1 cellular context compared by ENCODE assay signal in the genomic region with DNA sequence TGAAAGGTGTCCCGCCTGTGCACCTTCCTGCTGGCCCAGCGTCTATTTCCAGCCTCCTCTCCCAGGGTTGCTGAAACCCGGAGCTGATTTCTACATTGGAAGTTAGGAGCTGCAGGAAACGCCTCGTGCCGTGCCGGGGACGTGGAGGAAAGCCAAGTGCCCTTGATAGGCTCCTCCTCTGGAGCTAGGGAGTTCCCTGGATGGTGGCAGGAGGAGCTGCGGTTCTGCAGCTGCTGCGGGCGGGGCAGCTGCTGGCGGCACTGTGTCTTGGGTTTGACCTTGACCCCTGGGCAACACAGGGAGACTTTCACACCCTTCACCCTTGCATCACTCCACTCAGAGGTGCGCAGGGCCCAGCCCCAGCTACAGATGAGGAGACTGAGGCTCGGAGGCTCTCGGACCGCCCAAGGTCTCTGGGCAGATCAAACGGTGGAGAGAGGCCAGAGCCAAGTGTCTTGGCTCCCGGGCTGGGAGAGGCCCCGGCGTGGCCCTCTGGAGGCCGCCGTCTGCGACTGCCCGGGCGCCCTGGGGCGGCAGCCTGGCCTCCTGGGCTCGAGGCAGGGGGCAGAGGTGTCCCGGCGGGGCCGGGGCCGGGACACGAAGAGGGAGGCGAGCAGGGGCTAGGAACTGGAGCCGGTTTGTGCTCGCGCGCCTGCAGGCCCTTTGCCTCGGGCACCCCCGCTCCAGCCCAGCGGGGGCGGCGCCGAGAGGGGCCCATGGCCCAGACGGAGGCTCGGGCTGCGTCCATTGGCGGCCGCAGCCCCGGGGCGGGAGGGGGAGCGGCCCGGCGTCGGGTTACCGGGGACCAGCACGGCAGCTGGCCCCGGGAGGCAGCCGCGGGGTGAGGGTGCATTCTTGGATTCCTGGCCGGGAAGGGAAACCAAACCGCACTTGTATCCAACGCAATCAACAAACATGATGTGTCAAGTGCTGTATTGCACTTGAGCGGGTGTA.
A peak's percentile ranks its signal among the peaks of the same experiment; 100 is the strongest.
TF ChIP-seq lines count a peak whose summit lies in the region.

No MANE protein-coding gene starts in this region.

TF ChIP-seq in HepG2, 621 proteins besides CTCF, POLR2A, EP300 and RAD21 (continued from another document):
- TF ChIP-seq, protein P1, sequence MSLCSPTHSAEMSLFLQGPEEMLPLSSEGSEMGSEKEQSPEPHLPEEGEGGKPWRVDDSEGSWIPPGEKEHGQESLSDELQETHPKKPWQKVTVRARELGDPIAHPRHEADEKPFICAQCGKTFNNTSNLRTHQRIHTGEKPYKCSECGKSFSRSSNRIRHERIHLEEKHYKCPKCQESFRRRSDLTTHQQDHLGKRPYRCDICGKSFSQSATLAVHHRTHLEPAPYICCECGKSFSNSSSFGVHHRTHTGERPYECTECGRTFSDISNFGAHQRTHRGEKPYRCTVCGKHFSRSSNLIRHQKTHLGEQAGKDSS (CRISPR knock-in tag; IDR thresholded peaks at IDR 0.05; ENCODE audit: borderline replicate concordance, low read depth) = peak; percentile 33; the same call in 1 of the 2 replicates
- TF ChIP-seq ZNF75D (CRISPR knock-in tag; IDR thresholded peaks at IDR 0.05; ENCODE audit: borderline replicate concordance) = 0 out of 2 replicates have a peak, but pooled peaks have one; percentile 17
- no peak for TF ChIP-seq NFYC (CRISPR knock-in tag; IDR thresholded peaks at IDR 0.05)
- peak; percentile 75; the same call in 1 of the 2 replicates for TF ChIP-seq ESRRA (CRISPR knock-in tag; IDR thresholded peaks at IDR 0.05; ENCODE audit: low read depth)
- 0 out of 2 replicates have a peak, but pooled peaks have one; percentile 69 for TF ChIP-seq ZNF577 (CRISPR knock-in tag; IDR thresholded peaks at IDR 0.05; ENCODE audit: borderline replicate concordance, low read depth)
- no peak for TF ChIP-seq ZNF768 (CRISPR knock-in tag; IDR thresholded peaks at IDR 0.05)
- TF ChIP-seq, protein P2, sequence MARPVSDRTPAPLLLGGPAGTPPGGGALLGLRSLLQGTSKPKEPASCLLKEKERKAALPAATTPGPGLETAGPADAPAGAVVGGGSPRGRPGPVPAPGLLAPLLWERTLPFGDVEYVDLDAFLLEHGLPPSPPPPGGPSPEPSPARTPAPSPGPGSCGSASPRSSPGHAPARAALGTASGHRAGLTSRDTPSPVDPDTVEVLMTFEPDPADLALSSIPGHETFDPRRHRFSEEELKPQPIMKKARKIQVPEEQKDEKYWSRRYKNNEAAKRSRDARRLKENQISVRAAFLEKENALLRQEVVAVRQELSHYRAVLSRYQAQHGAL (CRISPR knock-in tag; IDR thresholded peaks at IDR 0.05; ENCODE audit: not compliant biosample characterization) = no peak
- TF ChIP-seq, protein P3, sequence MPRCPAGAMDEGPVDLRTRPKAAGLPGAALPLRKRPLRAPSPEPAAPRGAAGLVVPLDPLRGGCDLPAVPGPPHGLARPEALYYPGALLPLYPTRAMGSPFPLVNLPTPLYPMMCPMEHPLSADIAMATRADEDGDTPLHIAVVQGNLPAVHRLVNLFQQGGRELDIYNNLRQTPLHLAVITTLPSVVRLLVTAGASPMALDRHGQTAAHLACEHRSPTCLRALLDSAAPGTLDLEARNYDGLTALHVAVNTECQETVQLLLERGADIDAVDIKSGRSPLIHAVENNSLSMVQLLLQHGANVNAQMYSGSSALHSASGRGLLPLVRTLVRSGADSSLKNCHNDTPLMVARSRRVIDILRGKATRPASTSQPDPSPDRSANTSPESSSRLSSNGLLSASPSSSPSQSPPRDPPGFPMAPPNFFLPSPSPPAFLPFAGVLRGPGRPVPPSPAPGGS (CRISPR knock-in tag; IDR thresholded peaks at IDR 0.05) = peak; percentile 69; the same call in 1 of the 2 replicates
- TF ChIP-seq ZNF101 (CRISPR knock-in tag; IDR thresholded peaks at IDR 0.05; ENCODE audit: borderline replicate concordance, low read depth) = peak; percentile 33; the same call in 1 of the 2 replicates
- TF ChIP-seq, protein P4, sequence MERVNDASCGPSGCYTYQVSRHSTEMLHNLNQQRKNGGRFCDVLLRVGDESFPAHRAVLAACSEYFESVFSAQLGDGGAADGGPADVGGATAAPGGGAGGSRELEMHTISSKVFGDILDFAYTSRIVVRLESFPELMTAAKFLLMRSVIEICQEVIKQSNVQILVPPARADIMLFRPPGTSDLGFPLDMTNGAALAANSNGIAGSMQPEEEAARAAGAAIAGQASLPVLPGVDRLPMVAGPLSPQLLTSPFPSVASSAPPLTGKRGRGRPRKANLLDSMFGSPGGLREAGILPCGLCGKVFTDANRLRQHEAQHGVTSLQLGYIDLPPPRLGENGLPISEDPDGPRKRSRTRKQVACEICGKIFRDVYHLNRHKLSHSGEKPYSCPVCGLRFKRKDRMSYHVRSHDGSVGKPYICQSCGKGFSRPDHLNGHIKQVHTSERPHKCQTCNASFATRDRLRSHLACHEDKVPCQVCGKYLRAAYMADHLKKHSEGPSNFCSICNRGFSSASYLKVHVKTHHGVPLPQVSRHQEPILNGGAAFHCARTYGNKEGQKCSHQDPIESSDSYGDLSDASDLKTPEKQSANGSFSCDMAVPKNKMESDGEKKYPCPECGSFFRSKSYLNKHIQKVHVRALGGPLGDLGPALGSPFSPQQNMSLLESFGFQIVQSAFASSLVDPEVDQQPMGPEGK (CRISPR knock-in tag; IDR thresholded peaks at IDR 0.05) = peak; percentile 64
- TF ChIP-seq SALL2 (CRISPR knock-in tag; IDR thresholded peaks at IDR 0.05) = peak; percentile 73; the same call in 1 of the 2 replicates
- TF ChIP-seq ZNF772 (CRISPR knock-in tag; IDR thresholded peaks at IDR 0.05) = peak; percentile 24; the same call in 1 of the 2 replicates
- TF ChIP-seq, protein P5, sequence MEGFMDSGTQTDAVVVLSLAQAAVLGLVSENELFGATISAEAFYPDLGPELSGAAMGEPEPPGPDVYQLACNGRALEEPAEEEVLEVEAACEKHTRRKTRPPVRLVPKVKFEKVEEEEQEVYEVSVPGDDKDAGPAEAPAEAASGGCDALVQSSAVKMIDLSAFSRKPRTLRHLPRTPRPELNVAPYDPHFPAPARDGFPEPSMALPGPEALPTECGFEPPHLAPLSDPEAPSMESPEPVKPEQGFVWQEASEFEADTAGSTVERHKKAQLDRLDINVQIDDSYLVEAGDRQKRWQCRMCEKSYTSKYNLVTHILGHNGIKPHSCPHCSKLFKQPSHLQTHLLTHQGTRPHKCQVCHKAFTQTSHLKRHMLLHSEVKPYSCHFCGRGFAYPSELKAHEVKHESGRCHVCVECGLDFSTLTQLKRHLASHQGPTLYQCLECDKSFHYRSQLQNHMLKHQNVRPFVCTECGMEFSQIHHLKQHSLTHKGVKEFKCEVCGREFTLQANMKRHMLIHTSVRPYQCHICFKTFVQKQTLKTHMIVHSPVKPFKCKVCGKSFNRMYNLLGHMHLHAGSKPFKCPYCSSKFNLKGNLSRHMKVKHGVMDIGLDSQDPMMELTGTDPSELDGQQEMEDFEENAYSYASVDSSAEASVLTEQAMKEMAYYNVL (CRISPR knock-in tag; IDR thresholded peaks at IDR 0.05; ENCODE audit: borderline replicate concordance) = no peak
- TF ChIP-seq, protein P6, sequence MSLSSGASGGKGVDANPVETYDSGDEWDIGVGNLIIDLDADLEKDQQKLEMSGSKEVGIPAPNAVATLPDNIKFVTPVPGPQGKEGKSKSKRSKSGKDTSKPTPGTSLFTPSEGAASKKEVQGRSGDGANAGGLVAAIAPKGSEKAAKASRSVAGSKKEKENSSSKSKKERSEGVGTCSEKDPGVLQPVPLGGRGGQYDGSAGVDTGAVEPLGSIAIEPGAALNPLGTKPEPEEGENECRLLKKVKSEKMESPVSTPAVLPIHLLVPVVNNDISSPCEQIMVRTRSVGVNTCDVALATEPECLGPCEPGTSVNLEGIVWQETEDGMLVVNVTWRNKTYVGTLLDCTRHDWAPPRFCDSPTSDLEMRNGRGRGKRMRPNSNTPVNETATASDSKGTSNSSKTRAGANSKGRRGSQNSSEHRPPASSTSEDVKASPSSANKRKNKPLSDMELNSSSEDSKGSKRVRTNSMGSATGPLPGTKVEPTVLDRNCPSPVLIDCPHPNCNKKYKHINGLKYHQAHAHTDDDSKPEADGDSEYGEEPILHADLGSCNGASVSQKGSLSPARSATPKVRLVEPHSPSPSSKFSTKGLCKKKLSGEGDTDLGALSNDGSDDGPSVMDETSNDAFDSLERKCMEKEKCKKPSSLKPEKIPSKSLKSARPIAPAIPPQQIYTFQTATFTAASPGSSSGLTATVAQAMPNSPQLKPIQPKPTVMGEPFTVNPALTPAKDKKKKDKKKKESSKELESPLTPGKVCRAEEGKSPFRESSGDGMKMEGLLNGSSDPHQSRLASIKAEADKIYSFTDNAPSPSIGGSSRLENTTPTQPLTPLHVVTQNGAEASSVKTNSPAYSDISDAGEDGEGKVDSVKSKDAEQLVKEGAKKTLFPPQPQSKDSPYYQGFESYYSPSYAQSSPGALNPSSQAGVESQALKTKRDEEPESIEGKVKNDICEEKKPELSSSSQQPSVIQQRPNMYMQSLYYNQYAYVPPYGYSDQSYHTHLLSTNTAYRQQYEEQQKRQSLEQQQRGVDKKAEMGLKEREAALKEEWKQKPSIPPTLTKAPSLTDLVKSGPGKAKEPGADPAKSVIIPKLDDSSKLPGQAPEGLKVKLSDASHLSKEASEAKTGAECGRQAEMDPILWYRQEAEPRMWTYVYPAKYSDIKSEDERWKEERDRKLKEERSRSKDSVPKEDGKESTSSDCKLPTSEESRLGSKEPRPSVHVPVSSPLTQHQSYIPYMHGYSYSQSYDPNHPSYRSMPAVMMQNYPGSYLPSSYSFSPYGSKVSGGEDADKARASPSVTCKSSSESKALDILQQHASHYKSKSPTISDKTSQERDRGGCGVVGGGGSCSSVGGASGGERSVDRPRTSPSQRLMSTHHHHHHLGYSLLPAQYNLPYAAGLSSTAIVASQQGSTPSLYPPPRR (CRISPR knock-in tag; IDR thresholded peaks at IDR 0.05; ENCODE audit: borderline replicate concordance) = 0 out of 2 replicates have a peak, but pooled peaks have one; percentile 38
- no peak for TF ChIP-seq EEA1 (CRISPR knock-in tag; IDR thresholded peaks at IDR 0.05; ENCODE audit: borderline replicate concordance)
- TF ChIP-seq, protein P7, sequence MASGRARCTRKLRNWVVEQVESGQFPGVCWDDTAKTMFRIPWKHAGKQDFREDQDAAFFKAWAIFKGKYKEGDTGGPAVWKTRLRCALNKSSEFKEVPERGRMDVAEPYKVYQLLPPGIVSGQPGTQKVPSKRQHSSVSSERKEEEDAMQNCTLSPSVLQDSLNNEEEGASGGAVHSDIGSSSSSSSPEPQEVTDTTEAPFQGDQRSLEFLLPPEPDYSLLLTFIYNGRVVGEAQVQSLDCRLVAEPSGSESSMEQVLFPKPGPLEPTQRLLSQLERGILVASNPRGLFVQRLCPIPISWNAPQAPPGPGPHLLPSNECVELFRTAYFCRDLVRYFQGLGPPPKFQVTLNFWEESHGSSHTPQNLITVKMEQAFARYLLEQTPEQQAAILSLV (CRISPR knock-in tag; IDR thresholded peaks at IDR 0.05; ENCODE audit: borderline replicate concordance) = peak; percentile 38; the same call in 1 of the 2 replicates
- no peak for TF ChIP-seq TBX3 (IDR thresholded peaks at IDR 0.05; ENCODE audit: borderline replicate concordance)
- peak; percentile 76; the same call in 1 of the 2 replicates for TF ChIP-seq NFKB2 (CRISPR knock-in tag; IDR thresholded peaks at IDR 0.05; ENCODE audit: borderline replicate concordance)
- no peak; the same call in 2 of the 3 replicates for TF ChIP-seq MXI1 (IDR thresholded peaks at IDR 0.05; ENCODE audit: borderline replicate concordance, low read depth, low read length)
- TF ChIP-seq, protein P8, sequence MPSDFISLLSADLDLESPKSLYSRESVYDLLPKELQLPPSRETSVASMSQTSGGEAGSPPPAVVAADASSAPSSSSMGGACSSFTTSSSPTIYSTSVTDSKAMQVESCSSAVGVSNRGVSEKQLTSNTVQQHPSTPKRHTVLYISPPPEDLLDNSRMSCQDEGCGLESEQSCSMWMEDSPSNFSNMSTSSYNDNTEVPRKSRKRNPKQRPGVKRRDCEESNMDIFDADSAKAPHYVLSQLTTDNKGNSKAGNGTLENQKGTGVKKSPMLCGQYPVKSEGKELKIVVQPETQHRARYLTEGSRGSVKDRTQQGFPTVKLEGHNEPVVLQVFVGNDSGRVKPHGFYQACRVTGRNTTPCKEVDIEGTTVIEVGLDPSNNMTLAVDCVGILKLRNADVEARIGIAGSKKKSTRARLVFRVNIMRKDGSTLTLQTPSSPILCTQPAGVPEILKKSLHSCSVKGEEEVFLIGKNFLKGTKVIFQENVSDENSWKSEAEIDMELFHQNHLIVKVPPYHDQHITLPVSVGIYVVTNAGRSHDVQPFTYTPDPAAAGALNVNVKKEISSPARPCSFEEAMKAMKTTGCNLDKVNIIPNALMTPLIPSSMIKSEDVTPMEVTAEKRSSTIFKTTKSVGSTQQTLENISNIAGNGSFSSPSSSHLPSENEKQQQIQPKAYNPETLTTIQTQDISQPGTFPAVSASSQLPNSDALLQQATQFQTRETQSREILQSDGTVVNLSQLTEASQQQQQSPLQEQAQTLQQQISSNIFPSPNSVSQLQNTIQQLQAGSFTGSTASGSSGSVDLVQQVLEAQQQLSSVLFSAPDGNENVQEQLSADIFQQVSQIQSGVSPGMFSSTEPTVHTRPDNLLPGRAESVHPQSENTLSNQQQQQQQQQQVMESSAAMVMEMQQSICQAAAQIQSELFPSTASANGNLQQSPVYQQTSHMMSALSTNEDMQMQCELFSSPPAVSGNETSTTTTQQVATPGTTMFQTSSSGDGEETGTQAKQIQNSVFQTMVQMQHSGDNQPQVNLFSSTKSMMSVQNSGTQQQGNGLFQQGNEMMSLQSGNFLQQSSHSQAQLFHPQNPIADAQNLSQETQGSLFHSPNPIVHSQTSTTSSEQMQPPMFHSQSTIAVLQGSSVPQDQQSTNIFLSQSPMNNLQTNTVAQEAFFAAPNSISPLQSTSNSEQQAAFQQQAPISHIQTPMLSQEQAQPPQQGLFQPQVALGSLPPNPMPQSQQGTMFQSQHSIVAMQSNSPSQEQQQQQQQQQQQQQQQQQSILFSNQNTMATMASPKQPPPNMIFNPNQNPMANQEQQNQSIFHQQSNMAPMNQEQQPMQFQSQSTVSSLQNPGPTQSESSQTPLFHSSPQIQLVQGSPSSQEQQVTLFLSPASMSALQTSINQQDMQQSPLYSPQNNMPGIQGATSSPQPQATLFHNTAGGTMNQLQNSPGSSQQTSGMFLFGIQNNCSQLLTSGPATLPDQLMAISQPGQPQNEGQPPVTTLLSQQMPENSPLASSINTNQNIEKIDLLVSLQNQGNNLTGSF (CRISPR knock-in tag; IDR thresholded peaks at IDR 0.05) = no peak; the same call in 1 of the 2 replicates
- TF ChIP-seq TARDBP (CRISPR knock-in tag; IDR thresholded peaks at IDR 0.05) = 0 out of 2 replicates have a peak, but pooled peaks have one; percentile 38
- 0 out of 2 replicates have a peak, but pooled peaks have one; percentile 50 for TF ChIP-seq MED13 (CRISPR knock-in tag; IDR thresholded peaks at IDR 0.05)
- no peak for TF ChIP-seq THYN1 (CRISPR knock-in tag; IDR thresholded peaks at IDR 0.05; ENCODE audit: borderline replicate concordance, low read depth)
- TF ChIP-seq ZNF564 (CRISPR knock-in tag; IDR thresholded peaks at IDR 0.05) = no peak
- TF ChIP-seq ZIK1 (CRISPR knock-in tag; IDR thresholded peaks at IDR 0.05; ENCODE audit: borderline replicate concordance, low read depth) = no peak
- peak; percentile 32; the same call in 1 of the 2 replicates for TF ChIP-seq TAF1 (CRISPR knock-in tag; IDR thresholded peaks at IDR 0.05)
- TF ChIP-seq PPARG (CRISPR knock-in tag; conservative IDR thresholded peaks at IDR 0.05) = no peak
- TF ChIP-seq, protein P9, sequence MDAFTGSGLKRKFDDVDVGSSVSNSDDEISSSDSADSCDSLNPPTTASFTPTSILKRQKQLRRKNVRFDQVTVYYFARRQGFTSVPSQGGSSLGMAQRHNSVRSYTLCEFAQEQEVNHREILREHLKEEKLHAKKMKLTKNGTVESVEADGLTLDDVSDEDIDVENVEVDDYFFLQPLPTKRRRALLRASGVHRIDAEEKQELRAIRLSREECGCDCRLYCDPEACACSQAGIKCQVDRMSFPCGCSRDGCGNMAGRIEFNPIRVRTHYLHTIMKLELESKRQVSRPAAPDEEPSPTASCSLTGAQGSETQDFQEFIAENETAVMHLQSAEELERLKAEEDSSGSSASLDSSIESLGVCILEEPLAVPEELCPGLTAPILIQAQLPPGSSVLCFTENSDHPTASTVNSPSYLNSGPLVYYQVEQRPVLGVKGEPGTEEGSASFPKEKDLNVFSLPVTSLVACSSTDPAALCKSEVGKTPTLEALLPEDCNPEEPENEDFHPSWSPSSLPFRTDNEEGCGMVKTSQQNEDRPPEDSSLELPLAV (CRISPR knock-in tag; conservative IDR thresholded peaks at IDR 0.05; ENCODE audit: low read depth) = no peak
TF ChIP-seq in HepG2: peak in this region for 126.
